In genomic region chr19:40813182-40813581, GRCh38 we compare ENCODE assay signal across 20 cellular contexts. TPM values are rescaled to one million over a fixed set of nuclear protein-coding genes. Genes with fewer than 3 reads are reported as not detected.
DNase-seq lines count a peak whose midpoint lies in the region; ATAC-seq, FAIRE-seq and TF ChIP-seq lines count a peak whose summit lies in the region.
"Had no signal": no experiment of that assay in that cellular context is flagged by ENCODE, and none has a peak within 500 bp of the region (broad histone marks: within the 10 kb centered on the region; RNA-seq: fewer than 3 reads in every experiment).

No MANE protein-coding gene starts in this region.

- H3K4me3 Mint-ChIP-seq in central memory CD8-positive, alpha-beta T cell, result peak overlapping the region; percentile 85
- peak overlapping the region in 4 of 8 donors; percentile 84 to 99 (median 98) for H3K4me3 Mint-ChIP-seq in naive B cell

- intact Hi-C loops in right cardiac atrium (cut with DNase I) (no loop called here), left ventricle myocardium inferior (cut with micrococcal nuclease) (loop anchor here (10.0 kb wide), 1 partner anchor 148 kb away; no protein-coding TSS in a partner anchor), stomach (cut with DNase I; ENCODE audit: low total_unique reads) (no loop called here)

- peak; percentile 20 for FAIRE-seq in urothelium cell line (lab: Jason Lieb, UNC)
- FAIRE-seq: endometrium, H54, islet of Langerhans had no signal

- H3K36me3 Mint-ChIP-seq in central memory CD8-positive, alpha-beta T cell (ENCODE audit: insufficient read depth), result peaks cover 19% of the 10 kb centered on the region
- H3K36me3 Mint-ChIP-seq in naive B cell, result no peaks in the 10 kb centered on the region

- H3K4me1 Mint-ChIP-seq in central memory CD8-positive, alpha-beta T cell, result peaks cover 52% of the 10 kb centered on the region
- H3K4me1 Mint-ChIP-seq in naive B cell, result peaks cover 33 to 62% (median 52%) of the 10 kb centered on the region in 3 donors

- H3K27me3 ChIP-seq in right cardiac atrium (ENCODE audit: control insufficient read depth, insufficient read depth) (no peaks in the 10 kb centered on the region), left ventricle myocardium inferior (ENCODE audit: low read depth) (no peaks in the 10 kb centered on the region), stomach (no peaks in the 10 kb centered on the region)
- H3K27me3 ChIP-seq: cardiac muscle cell had no signal

- no peaks in the 10 kb centered on the region for H3K9me3 ChIP-seq in right cardiac atrium (ENCODE audit: control insufficient read depth, low read length)
- H3K9me3 ChIP-seq in left ventricle myocardium inferior (replicated peaks), result no peaks in the 10 kb centered on the region
- H3K9me3 ChIP-seq in stomach, result no peaks in the 10 kb centered on the region

- H3K27me3 Mint-ChIP-seq in central memory CD8-positive, alpha-beta T cell, result no peaks in the 10 kb centered on the region
- no peaks in the 10 kb centered on the region for H3K27me3 Mint-ChIP-seq in naive B cell

- H3K9me3 Mint-ChIP-seq in central memory CD8-positive, alpha-beta T cell, result no peaks in the 10 kb centered on the region
- no peaks in the 10 kb centered on the region for H3K9me3 Mint-ChIP-seq in naive B cell

- peak in 1 of 2 donors; percentile 0 for ATAC-seq in right cardiac atrium
- ATAC-seq in central memory CD8-positive, alpha-beta T cell (replicated peaks; ENCODE audit: extremely low read depth, poor library complexity, severe bottlenecking), result no peak
- ATAC-seq in naive B cell (ENCODE audit: low read depth in 2 of 2), result no peak
- ATAC-seq: sciatic nerve had no signal

- H3K27ac ChIP-seq in right cardiac atrium (ENCODE audit: low read length) (no peak overlapping the region), left ventricle myocardium inferior (replicated peaks) (no peak overlapping the region), stomach (peak overlapping the region in 1 of 5 donors; percentile 20)
- H3K27ac ChIP-seq: cardiac muscle cell, PC-9 had no signal

- no peak for TF ChIP-seq EP300 in stomach (IDR thresholded peaks at IDR 0.05)

- no peak for TF ChIP-seq POLR2A in stomach (IDR thresholded peaks at IDR 0.05)

- 18% methylated on average over 4 of the region's 4 CpGs for WGBS in right cardiac atrium
- 8 to 37% (median 34%) methylated on average over 4 of the region's 4 CpGs for WGBS in stomach, 5 donors

- H3K36me3 ChIP-seq in left ventricle myocardium inferior, result peaks cover 16% of the 10 kb centered on the region
- H3K36me3 ChIP-seq in stomach, result peaks cover 9 to 17% (median 15%) of the 10 kb centered on the region in 4 donors

- no peak overlapping the region for H3K4me3 ChIP-seq in right cardiac atrium (ENCODE audit: low read length)
- no peak overlapping the region for H3K4me3 ChIP-seq in left ventricle myocardium inferior
- H3K4me3 ChIP-seq in stomach, result no peak overlapping the region
- H3K4me3 ChIP-seq: cardiac muscle cell, PC-9 had no signal

- peaks cover 2% of the 10 kb centered on the region for H3K4me1 ChIP-seq in right cardiac atrium (ENCODE audit: control insufficient read depth, insufficient read depth, low read length)
- H3K4me1 ChIP-seq in left ventricle myocardium inferior, result peaks cover 54% of the 10 kb centered on the region
- H3K4me1 ChIP-seq in stomach, result peaks cover 20 to 54% (median 48%) of the 10 kb centered on the region in 4 donors

- TF ChIP-seq CTCF in left ventricle myocardium inferior (IDR thresholded peaks at IDR 0.05; ENCODE audit: borderline replicate concordance), result no peak
- TF ChIP-seq CTCF in stomach (IDR thresholded peaks at IDR 0.05), result no peak

- H3K27ac Mint-ChIP-seq in central memory CD8-positive, alpha-beta T cell (ENCODE audit: low read depth), result peak overlapping the region; percentile 65
- H3K27ac Mint-ChIP-seq in naive B cell, result peak overlapping the region in 4 of 6 donors; percentile 23 to 93 (median 50)

- DNase-seq in right cardiac atrium (peak; percentile 36 to 81 (median 78)), left ventricle myocardium inferior (no peak), naive B cell (no peak), urothelium cell line (ENCODE audit: low spot score) (no peak), stomach (no peak), OCI-M1 (lab: John Stamatoyannopoulos, UW) (no peak), NCI-H748 treated with DMSO at 0.1 percent for 48 hours (lab: John Stamatoyannopoulos, UW) (no peak)
- no peak for DNase-seq in central memory CD8-positive, alpha-beta T cell (ENCODE audit: low spot score in 2 of 2)
- DNase-seq: activated CD8-positive, alpha-beta memory T cell treated with anti-CD3 and anti-CD28 coated beads, Interleukin-2, amount 50 U/mL, for 4 hours; activated naive CD4-positive, alpha-beta T cell treated with Interleukin-2 at 50 U/mL for 16 hours; DMS 273 treated with DMSO at 0.1 percent for 48 hours; NCI-H1092 treated with DMSO at 0.1 percent for 48 hours; NCI-H446; stimulated activated CD4-positive, alpha-beta T cell treated with anti-CD3 and anti-CD28 coated beads, Interleukin-4, amount 100 ng/mL, for 4 hours had no signal

RNA-seq across cellular contexts. Expression of gene EGLN2, which starts 14.2 kb away (rescaled TPM):
- total RNA-seq in right cardiac atrium (10 to 100 TPM; 55.9 to 75.2 (median 58.1) TPM), left ventricle myocardium inferior (47.8 TPM), stomach (100 to 1,000 TPM in 1 of 5 donors, 10 to 100 TPM in 4; 30.0 to 115 (median 71.2) TPM)
- polyA plus RNA-seq in right cardiac atrium (52.3 TPM), naive B cell (ENCODE audit: low read depth in 6 of 6) (100 to 1,000 TPM in 4 of 6 donors, 10 to 100 TPM in 2; 66.8 to 184 (median 124) TPM), stomach (10 to 100 TPM; 69.8 to 73.9 (median 71.7) TPM)

RNA-seq across cellular contexts. Expression of gene RAB4B, which starts 35.1 kb away (rescaled TPM):
- 10 to 100 TPM; 14.4 to 17.0 (median 15.2) TPM for total RNA-seq in right cardiac atrium
- 25.3 TPM for polyA plus RNA-seq in right cardiac atrium
- total RNA-seq in left ventricle myocardium inferior, result 13.5 TPM
- polyA plus RNA-seq in naive B cell (ENCODE audit: low read depth in 6 of 6), result 100 to 1,000 TPM; 111 to 167 (median 145) TPM
- total RNA-seq in stomach, result 10 to 100 TPM in 4 of 5 donors, not detected in 1; 10.3 to 47.8 (median 28.9) TPM
- polyA plus RNA-seq in stomach, result 10 to 100 TPM; 31.6 to 53.7 (median 39.2) TPM

RNA-seq across cellular contexts. Expression of gene CYP2A6, which starts 37.1 kb away (rescaled TPM):
- total RNA-seq in right cardiac atrium (not detected), left ventricle myocardium inferior (not detected), stomach (not detected)
- polyA plus RNA-seq in right cardiac atrium (not detected), naive B cell (ENCODE audit: low read depth in 6 of 6) (not detected), stomach (not detected)
- total RNA-seq: PC-9, sciatic nerve had no signal
- polyA plus RNA-seq: cardiac muscle cell had no signal

RNA-seq across cellular contexts. Expression of gene MIA, which starts 37.9 kb away (rescaled TPM):
- total RNA-seq in right cardiac atrium (1 to 10 TPM in 3 of 4 donors, under 1 TPM in 1; 0.71 to 3.1 (median 1.5) TPM), left ventricle myocardium inferior (not detected), stomach (1 to 10 TPM in 2 of 5 donors, not detected in 3; 2.9 to 8.1 TPM)
- polyA plus RNA-seq in right cardiac atrium (3.7 TPM), naive B cell (ENCODE audit: low read depth in 6 of 6) (not detected), stomach (10 to 100 TPM in 1 of 3 donors, 1 to 10 TPM in 1, not detected in 1; 2.8 to 10.1 TPM)
- total RNA-seq: cardiac muscle cell had no signal
- polyA plus RNA-seq: cardiac muscle cell had no signal

Comparison
In these comparisons a context has a peak if more than half of its experiments do, and no peak if none do; other contexts are left out.
1. DNase-seq: peak in right cardiac atrium (3 of 3); none in left ventricle myocardium inferior (single experiment), central memory CD8-positive, alpha-beta T cell (0 of 2), naive B cell (single experiment), urothelium cell line (single experiment), stomach (single experiment), OCI-M1 (single experiment) and NCI-H748 treated with DMSO at 0.1 percent for 48 hours (single experiment).